ENCODE assay signal across 12 cellular contexts in genomic region chr6:44231436-44231835, GRCh38. TPM values are rescaled to one million over a fixed set of nuclear protein-coding genes. Genes with fewer than 3 reads are reported as not detected.
"Had no signal": no experiment of that assay in that cellular context is flagged by ENCODE, and none has a peak within 500 bp of the region (broad histone marks: within the 10 kb centered on the region; RNA-seq: fewer than 3 reads in every experiment).

No MANE protein-coding gene starts in this region.

RNA-seq across cellular contexts. Expression of gene MYMX, which starts 14.7 kb away (rescaled TPM):
- total RNA-seq: cerebellum; dorsolateral prefrontal cortex; fibroblast of lung; frontal cortex; hepatocyte; lung; naive thymus-derived CD4-positive, alpha-beta T cell; neural crest cell; progenitor cell of endocrine pancreas; temporal lobe; tibial nerve; urinary bladder had no signal
